ENCODE assay signal across 11 cellular contexts in genomic region chr17:57735707-57736106, GRCh38. TPM values are rescaled to one million over a fixed set of nuclear protein-coding genes. Genes with fewer than 3 reads are reported as not detected.
DNase-seq lines count a peak whose midpoint lies in the region; ATAC-seq and TF ChIP-seq lines count a peak whose summit lies in the region.
"Had no signal": no experiment of that assay in that cellular context is flagged by ENCODE, and none has a peak within 500 bp of the region (broad histone marks: within the 10 kb centered on the region; RNA-seq: fewer than 3 reads in every experiment).

No MANE protein-coding gene starts in this region.

- H3K27me3 Mint-ChIP-seq in activated T-cell treated with anti-CD3 and anti-CD28 coated beads, Interleukin-2, amount 50 U/mL, for 4 hours (ENCODE audit: low read depth): peaks cover 5% of the 10 kb centered on the region
- H3K27me3 Mint-ChIP-seq in activated naive CD8-positive, alpha-beta T cell treated with anti-CD3 and anti-CD28 coated beads, Interleukin-2, amount 50 U/mL, for 24 hours: no peaks in the 10 kb centered on the region
- H3K27me3 Mint-ChIP-seq: memory B cell had no signal

- DNase-seq in GM10248 (ENCODE audit: extremely low spot score): no peak
- DNase-seq in HPDE6-E6E7 (ENCODE audit: extremely low spot score): peak; percentile 35
- DNase-seq in OCI-M1 (lab: John Stamatoyannopoulos, UW): peak; percentile 38
- DNase-seq in left kidney (ENCODE audit: low read depth, low spot score): peak; percentile 44
- DNase-seq in activated T-cell treated with anti-CD3 and anti-CD28 coated beads, Interleukin-2, amount 50 U/mL, for 4 hours: no peak
- no peak for DNase-seq in activated naive CD8-positive, alpha-beta T cell treated with anti-CD3 and anti-CD28 coated beads, Interleukin-2, amount 50 U/mL, for 24 hours
- DNase-seq: GM23248 had no signal

- H3K27ac Mint-ChIP-seq in activated naive CD8-positive, alpha-beta T cell treated with anti-CD3 and anti-CD28 coated beads, Interleukin-2, amount 50 U/mL, for 24 hours: no peak overlapping the region

- POLR2A ChIA-PET in GM10248 (lab: Yijun Ruan, JAX): no interaction called here

- TF ChIP-seq CTCF in GM10248 (IDR thresholded peaks at IDR 0.05; ENCODE audit: control extremely low read depth, extremely low read depth, low read depth, missing control alignments): peak; percentile 15

- H3K9me3 Mint-ChIP-seq in activated T-cell treated with anti-CD3 and anti-CD28 coated beads, Interleukin-2, amount 50 U/mL, for 4 hours: no peaks in the 10 kb centered on the region
- no peaks in the 10 kb centered on the region for H3K9me3 Mint-ChIP-seq in activated naive CD8-positive, alpha-beta T cell treated with anti-CD3 and anti-CD28 coated beads, Interleukin-2, amount 50 U/mL, for 24 hours
- H3K9me3 Mint-ChIP-seq: memory B cell had no signal

- no peak overlapping the region for H3K4me3 Mint-ChIP-seq in activated T-cell treated with anti-CD3 and anti-CD28 coated beads, Interleukin-2, amount 50 U/mL, for 4 hours
- no peak overlapping the region for H3K4me3 Mint-ChIP-seq in activated naive CD8-positive, alpha-beta T cell treated with anti-CD3 and anti-CD28 coated beads, Interleukin-2, amount 50 U/mL, for 24 hours
- H3K4me3 Mint-ChIP-seq: brain, memory B cell had no signal

- ATAC-seq in activated T-cell treated with anti-CD3 and anti-CD28 coated beads, Interleukin-2, amount 50 U/mL, for 4 hours: no peak
- ATAC-seq in HG02852 (IDR thresholded peaks at IDR 0.05; ENCODE audit: unreplicated experiment): no peak
- ATAC-seq in activated naive CD8-positive, alpha-beta T cell treated with anti-CD3 and anti-CD28 coated beads, Interleukin-2, amount 50 U/mL, for 24 hours: no peak
- ATAC-seq in HG03432 (IDR thresholded peaks at IDR 0.05; ENCODE audit: unreplicated experiment): no peak

- CTCF ChIA-PET in GM10248 (lab: Yijun Ruan, JAX): interaction anchor here (0.9 kb wide), 2 partner anchors 30 to 64 kb away, joined by 3 read pairs; no protein-coding TSS in a partner anchor

- no peaks in the 10 kb centered on the region for H3K4me1 Mint-ChIP-seq in activated T-cell treated with anti-CD3 and anti-CD28 coated beads, Interleukin-2, amount 50 U/mL, for 4 hours (ENCODE audit: low read depth)
- H3K4me1 Mint-ChIP-seq in activated naive CD8-positive, alpha-beta T cell treated with anti-CD3 and anti-CD28 coated beads, Interleukin-2, amount 50 U/mL, for 24 hours: peaks cover 4% of the 10 kb centered on the region

- H3K36me3 Mint-ChIP-seq in activated T-cell treated with anti-CD3 and anti-CD28 coated beads, Interleukin-2, amount 50 U/mL, for 4 hours (ENCODE audit: insufficient read depth): no peaks in the 10 kb centered on the region
- no peaks in the 10 kb centered on the region for H3K36me3 Mint-ChIP-seq in activated naive CD8-positive, alpha-beta T cell treated with anti-CD3 and anti-CD28 coated beads, Interleukin-2, amount 50 U/mL, for 24 hours (ENCODE audit: low read depth)
- H3K36me3 Mint-ChIP-seq: brain, memory B cell had no signal

RNA-seq across cellular contexts. Expression of gene CCDC182, which starts 9.4 kb away (rescaled TPM):
- not detected for total RNA-seq in activated T-cell treated with anti-CD3 and anti-CD28 coated beads, Interleukin-2, amount 50 U/mL, for 4 hours
- total RNA-seq: GM23248 had no signal

Comparison
In these comparisons a context has a peak if more than half of its experiments do, and no peak if none do; other contexts are left out.
1. DNase-seq: peak in HPDE6-E6E7 (single experiment), OCI-M1 (single experiment) and left kidney (single experiment); none in GM10248 (single experiment), activated T-cell treated with anti-CD3 and anti-CD28 coated beads, Interleukin-2, amount 50 U/mL, for 4 hours (single experiment) and activated naive CD8-positive, alpha-beta T cell treated with anti-CD3 and anti-CD28 coated beads, Interleukin-2, amount 50 U/mL, for 24 hours (single experiment).